ENCODE assay signal across 23 cellular contexts in the genomic region with DNA sequence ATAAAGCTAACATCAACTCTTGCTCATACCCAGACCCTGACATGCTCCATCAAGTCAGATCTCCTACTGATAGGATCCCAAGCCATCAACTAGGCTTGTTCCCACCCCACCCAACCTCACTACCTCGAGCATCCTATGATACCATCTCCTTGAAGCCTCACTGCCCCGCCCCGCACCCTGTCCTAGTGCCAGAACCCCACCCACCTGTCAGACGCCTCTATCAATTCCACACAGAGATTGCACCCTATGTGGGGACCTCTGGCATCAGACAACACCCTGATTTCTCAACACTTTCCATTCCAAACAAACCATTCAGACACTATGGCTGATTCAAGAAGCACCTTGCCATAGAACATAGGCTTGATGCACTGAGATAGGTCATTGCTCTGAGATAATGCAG. TPM values are rescaled to one million over a fixed set of nuclear protein-coding genes. Genes with fewer than 3 reads are reported as not detected.
A peak's percentile ranks its signal among the peaks of the same experiment; 100 is the strongest.
DNase-seq lines count a peak whose midpoint lies in the region; ATAC-seq, FAIRE-seq and TF ChIP-seq lines count a peak whose summit lies in the region.
"Had no signal": no experiment of that assay in that cellular context is flagged by ENCODE, and none has a peak within 500 bp of the region (broad histone marks: within the 10 kb centered on the region; RNA-seq: fewer than 3 reads in every experiment).

No MANE protein-coding gene starts in this region.

- no peak overlapping the region for H3K4me3 ChIP-seq in Peyer's patch
- no peak overlapping the region for H3K4me3 ChIP-seq in small intestine (ENCODE audit: low read depth in 1 of 2, low read length in 2 of 2)
- no peak overlapping the region for H3K4me3 ChIP-seq in PC-3 (ENCODE audit: low read length)

- TF ChIP-seq POLR2A in Peyer's patch (IDR thresholded peaks at IDR 0.05) (no peak), erythroblast (IDR thresholded peaks at IDR 0.05; ENCODE audit: low read length) (no peak)

- POLR2A ChIA-PET in PC-3 (lab: Charles Lee; ENCODE audit: unreplicated experiment) = no interaction called here

- no TSS peak for BruUV-seq in PC-3 (replicated peaks; lab: Mats Ljungman, UMichigan)

- H3K27ac ChIP-seq in Peyer's patch = no peak overlapping the region
- H3K27ac ChIP-seq in small intestine (ENCODE audit: low read depth in 1 of 2, low read length in 1 of 2) = no peak overlapping the region
- no peak overlapping the region for H3K27ac ChIP-seq in PC-3 (ENCODE audit: low read length)
- no peak overlapping the region for H3K27ac ChIP-seq in caudate nucleus (ENCODE audit: low read depth, low read length)
- H3K27ac ChIP-seq: C4-2B had no signal

- no peaks in the 10 kb centered on the region for H3K9me3 ChIP-seq in Peyer's patch
- H3K9me3 ChIP-seq in small intestine (ENCODE audit: control insufficient read depth, low read depth) = no peaks in the 10 kb centered on the region
- no peaks in the 10 kb centered on the region for H3K9me3 ChIP-seq in PC-3 (ENCODE audit: low read length)

- H3K36me3 ChIP-seq in Peyer's patch (no peaks in the 10 kb centered on the region), small intestine (ENCODE audit: control insufficient read depth in 2 of 2, insufficient read depth in 2 of 2, low read length in 2 of 2) (no peaks in the 10 kb centered on the region), PC-3 (ENCODE audit: low read depth, low read length) (no peaks in the 10 kb centered on the region)

- intact Hi-C loops in PC-3 (cut with micrococcal nuclease) = no loop called here

- no peak for FAIRE-seq in small intestine (lab: Jason Lieb, UNC)
- FAIRE-seq: HTR-8/SVneo had no signal

- H3K4me1 ChIP-seq in Peyer's patch (peaks cover 2 to 18% (median 13%) of the 10 kb centered on the region in 4 donors), small intestine (ENCODE audit: control insufficient read depth in 2 of 2, insufficient read depth in 1 of 2, low read depth in 1 of 2, low read length in 1 of 2) (peaks cover 0 to 10% of the 10 kb centered on the region in 2 donors), PC-3 (ENCODE audit: insufficient read depth, low read length) (peaks cover 36% of the 10 kb centered on the region)

- WGBS in small intestine, 3 donors = 16 to 52% (median 35%) methylated on average over 4 of the region's 4 CpGs

- H3K9ac ChIP-seq in PC-3 (ENCODE audit: low read length) = no peak overlapping the region

- DNase-seq in LoVo (ENCODE audit: low spot score) (peak; percentile 29), Peyer's patch (peak in 2 of 3 donors; percentile 58 to 80), erythroblast (lab: John Stamatoyannopoulos, UW) (peak; percentile 58 to 63), small intestine (peak; percentile 49), PC-3 (no peak), activated gamma-delta T cell (lab: John Stamatoyannopoulos, UW) (no peak), caudate nucleus (lab: John Stamatoyannopoulos, UW) (no peak)
- DNase-seq: ACHN, AML-193, DMS79 treated with DMSO at 0.1 percent for 48 hours, H9, Karpas-422, MM.1S, NCI-H1092, NCI-H146, NCI-H2081, NCI-H2171 treated with DMSO at 0.1 percent for 48 hours, NCI-H446 treated with DMSO at 0.1 percent for 48 hours, SHP77 treated with DMSO at 0.1 percent for 48 hours had no signal

- TF ChIP-seq CTCF in Peyer's patch (IDR thresholded peaks at IDR 0.05) = no peak
- no peak for TF ChIP-seq CTCF in PC-3 (conservative IDR thresholded peaks at IDR 0.05; ENCODE audit: low read depth, low read length)

- ATAC-seq in PC-3 (no peak), GM19397 (IDR thresholded peaks at IDR 0.05; ENCODE audit: unreplicated experiment) (no peak)

- H3F3A ChIP-seq in PC-3 (ENCODE audit: low read length, unreplicated experiment) = no peaks in the 10 kb centered on the region

- H4K20me1 ChIP-seq in PC-3 (ENCODE audit: low read length) = no peaks in the 10 kb centered on the region

- H3K9me2 ChIP-seq in PC-3 (replicated peaks; ENCODE audit: low read length) = no peaks in the 10 kb centered on the region

- H3K27me3 ChIP-seq in Peyer's patch (no peaks in the 10 kb centered on the region), small intestine (ENCODE audit: control insufficient read depth in 2 of 2, insufficient read depth in 2 of 2, low read length in 2 of 2) (no peaks in the 10 kb centered on the region), PC-3 (ENCODE audit: low read length) (no peaks in the 10 kb centered on the region)

- CTCF ChIA-PET in PC-3 (lab: Charles Lee) = no interaction called here

- peaks cover 17% of the 10 kb centered on the region for H3K79me2 ChIP-seq in PC-3 (ENCODE audit: low read length)

- no peak overlapping the region for H2AFZ ChIP-seq in PC-3 (ENCODE audit: low read length)

- no peak overlapping the region for H3K4me2 ChIP-seq in PC-3 (ENCODE audit: low read length)

RNA-seq across cellular contexts. Expression of a gene that starts 3.1 kb away (rescaled TPM):
- total RNA-seq in Peyer's patch (100 to 1,000 TPM in 3 of 4 donors, 10 to 100 TPM in 1; 27.2 to 149 (median 141) TPM), PC-3 (2014; rRNA removed) (78.2 and 82.6 TPM in 2 replicates)
- polyA plus RNA-seq in small intestine = 10 to 100 TPM; 16.6 to 32.7 (median 31.5) TPM

RNA-seq across cellular contexts. Expression of a gene that starts 16.6 kb away (rescaled TPM):
- 100 to 1,000 TPM in 1 of 4 donors, 10 to 100 TPM in 3; 23.9 to 120 (median 36.3) TPM for total RNA-seq in Peyer's patch
- polyA plus RNA-seq in small intestine = 10 to 100 TPM in 1 of 3 donors, 1 to 10 TPM in 2; 7.0 to 15.2 (median 7.8) TPM
- 21.6 and 42.8 TPM in 2 replicates for total RNA-seq in PC-3 (2014; rRNA removed)

RNA-seq across cellular contexts. Expression of a gene that starts 50.2 kb away (rescaled TPM):
- total RNA-seq in Peyer's patch (under 1 TPM in 2 of 4 donors, not detected in 2; 0.27 to 0.57 TPM), PC-3 (2014; rRNA removed) (1.6 and 2.4 TPM in 2 replicates)
- under 1 TPM in 1 of 3 donors, not detected in 2; 0.39 TPM for polyA plus RNA-seq in small intestine
- polyA plus RNA-seq: IgD-negative memory B cell had no signal

Comparison
In these comparisons a context has a peak if more than half of its experiments do, and no peak if none do; other contexts are left out.
1. DNase-seq: peak in LoVo (single experiment), Peyer's patch (2 of 3), erythroblast (2 of 2) and small intestine (single experiment); none in PC-3 (single experiment), activated gamma-delta T cell (single experiment) and caudate nucleus (0 of 61).